In the genomic region with DNA sequence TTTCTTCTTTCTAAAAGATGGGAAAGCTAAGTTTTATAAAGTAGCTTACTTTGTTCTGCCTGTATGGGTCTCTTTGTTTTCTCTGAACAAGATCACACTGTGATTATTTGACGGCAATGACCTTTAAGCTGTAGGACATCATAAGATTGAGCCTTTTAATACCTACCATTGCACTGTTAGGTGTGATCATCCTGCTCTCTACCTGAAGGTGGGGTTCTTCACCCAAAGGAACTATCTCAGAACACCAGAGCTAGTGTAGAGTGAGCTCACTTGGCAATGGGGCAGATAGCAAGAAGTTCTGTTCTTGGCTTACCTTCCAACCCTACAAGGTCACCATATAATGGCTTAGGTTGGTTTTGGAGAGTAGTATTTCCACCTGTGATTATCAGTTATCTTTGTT, we compare ENCODE assay signal across 30 cellular contexts.
DNase-seq lines count a peak whose midpoint lies in the region; ATAC-seq and TF ChIP-seq lines count a peak whose summit lies in the region.
"Had no signal": no experiment of that assay in that cellular context is flagged by ENCODE, and none has a peak within 500 bp of the region (broad histone marks: within the 10 kb centered on the region; RNA-seq: fewer than 3 reads in every experiment).

No MANE protein-coding gene starts in this region.

- H3K4me3 ChIP-seq in OCI-LY1 (ENCODE audit: low read depth, low read length, poor library complexity, severe bottlenecking) (no peak overlapping the region), epithelial cell of esophagus (ENCODE audit: low read length) (no peak overlapping the region), mesendoderm (ENCODE audit: low read length) (no peak overlapping the region)
- H3K4me3 ChIP-seq: gastroesophageal sphincter, hepatocyte, K562, psoas muscle, testis had no signal

- no peak overlapping the region for H2BK5ac ChIP-seq in mesendoderm (ENCODE audit: low read length)

- H3K9ac ChIP-seq in OCI-LY1 (ENCODE audit: low read length) (no peak overlapping the region), mesendoderm (ENCODE audit: low read length) (no peak overlapping the region)

- peak; percentile 72 for TF ChIP-seq CTCF in OCI-LY1 (IDR thresholded peaks at IDR 0.05; ENCODE audit: low read length)
- peak; percentile 45 for TF ChIP-seq CTCF in epithelial cell of esophagus (IDR thresholded peaks at IDR 0.05; ENCODE audit: insufficient read depth, low read depth, low read length, missing control alignments)

- H4K8ac ChIP-seq in mesendoderm (ENCODE audit: low read depth, low read length), result no peak overlapping the region

- no peaks in the 10 kb centered on the region for H3K79me1 ChIP-seq in mesendoderm (ENCODE audit: low read length)

- H3K4me2 ChIP-seq in OCI-LY1 (ENCODE audit: low read length), result no peak overlapping the region
- H3K4me2 ChIP-seq in mesendoderm (ENCODE audit: low read length), result no peak overlapping the region
- H3K4me2 ChIP-seq: hepatocyte had no signal

- ATAC-seq in GM19035 (IDR thresholded peaks at IDR 0.05; ENCODE audit: unreplicated experiment), result no peak
- ATAC-seq: gastroesophageal sphincter, K562, left ventricle myocardium superior, natural killer cell, psoas muscle, Right ventricle myocardium inferior had no signal

- H3K23ac ChIP-seq in mesendoderm (ENCODE audit: low read length), result no peak overlapping the region

- H2BK15ac ChIP-seq in mesendoderm (replicated peaks; ENCODE audit: low read depth), result no peak overlapping the region

- H3K4ac ChIP-seq in mesendoderm (ENCODE audit: low read depth, low read length), result no peak overlapping the region

- H3K4me1 ChIP-seq in OCI-LY1 (ENCODE audit: insufficient read depth, low read length, severe bottlenecking) (peaks cover 78% of the 10 kb centered on the region), mesendoderm (ENCODE audit: control insufficient read depth, low read depth, low read length) (no peaks in the 10 kb centered on the region)
- H3K4me1 ChIP-seq: gastroesophageal sphincter, psoas muscle, testis had no signal

- peaks cover 6% of the 10 kb centered on the region; the same call in 1 of the 2 replicates for H3F3A ChIP-seq in OCI-LY1 (ENCODE audit: insufficient read depth, low read length)

- peak overlapping the region; percentile 98 for H3K27ac ChIP-seq in OCI-LY1 (ENCODE audit: low read depth, low read length, poor library complexity, severe bottlenecking)
- no peak overlapping the region for H3K27ac ChIP-seq in mesendoderm (ENCODE audit: low read depth, low read length)
- H3K27ac ChIP-seq: gastroesophageal sphincter, hepatocyte, psoas muscle, testis had no signal

- H4K5ac ChIP-seq in mesendoderm (ENCODE audit: low read length), result no peak overlapping the region

- H3K18ac ChIP-seq in mesendoderm (ENCODE audit: low read length), result no peak overlapping the region

- no peak overlapping the region for H3K56ac ChIP-seq in mesendoderm (ENCODE audit: low read length)

- no peak overlapping the region for H2BK120ac ChIP-seq in mesendoderm (ENCODE audit: low read depth, low read length)

- no peaks in the 10 kb centered on the region for H3K9me2 ChIP-seq in OCI-LY1 (ENCODE audit: low read depth, low read length)

- H3K79me2 ChIP-seq in OCI-LY1 (ENCODE audit: insufficient read depth, low read length) (no peaks in the 10 kb centered on the region), mesendoderm (ENCODE audit: control insufficient read depth, insufficient read depth, low read length) (no peaks in the 10 kb centered on the region)
- H3K79me2 ChIP-seq: hepatocyte had no signal

- no CpG with 5 or more reads among the region's 1 CpG for WGBS in mesendoderm (ENCODE audit: extremely low coverage, insufficient coverage, low lambda C conversion rate)

- H2AK5ac ChIP-seq in mesendoderm (ENCODE audit: low read length), result no peak overlapping the region

- H3K36me3 ChIP-seq in OCI-LY1 (ENCODE audit: insufficient read depth, low read length), result peaks cover 6% of the 10 kb centered on the region; the same call in 1 of the 2 replicates
- no peaks in the 10 kb centered on the region for H3K36me3 ChIP-seq in mesendoderm (ENCODE audit: control insufficient read depth, insufficient read depth, low read length)
- H3K36me3 ChIP-seq: gastroesophageal sphincter had no signal

- H3K9me3 ChIP-seq in OCI-LY1 (ENCODE audit: low read length), result no peaks in the 10 kb centered on the region; the same call in 1 of the 2 replicates
- H3K9me3 ChIP-seq: gastroesophageal sphincter, psoas muscle, testis had no signal

- no peak overlapping the region for H2AFZ ChIP-seq in OCI-LY1 (ENCODE audit: low read length)
- H2AFZ ChIP-seq: hepatocyte had no signal

- DNase-seq in NCI-H146 (lab: John Stamatoyannopoulos, UW) (peak; percentile 1), NCI-H146 treated with DMSO at 0.1 percent for 48 hours (lab: John Stamatoyannopoulos, UW; ENCODE audit: unreplicated experiment) (no peak), epithelial cell of esophagus (ENCODE audit: low read depth) (peak; percentile 38), mesendoderm (peak; percentile 54), NCI-H82 (lab: John Stamatoyannopoulos, UW) (no peak)
- DNase-seq in effector CD8-positive, alpha-beta T cell (lab: John Stamatoyannopoulos, UW), result no peak
- DNase-seq: 8988T; activated CD4-positive, alpha-beta T cell treated with anti-CD3 and anti-CD28 coated beads for 4 hours; activated CD8-positive, alpha-beta memory T cell treated with anti-CD3 and anti-CD28 coated beads for 24 hours; activated effector memory CD4-positive, alpha-beta T cell treated with anti-CD3 and anti-CD28 coated beads, Interleukin-2, amount 50 U/mL, for 16 hours; activated naive CD8-positive, alpha-beta T cell treated with anti-CD3 and anti-CD28 coated beads for 36 hours; activated T-cell treated with anti-CD3 and anti-CD28 coated beads, Interleukin-2, amount 50 U/mL, for 1 hour; aorta; CD4-positive, CD25-positive, alpha-beta regulatory T cell; immature natural killer cell; left ventricle myocardium superior; natural killer cell; NCI-H1694 treated with DMSO at 0.1 percent for 48 hours; occipital lobe; psoas muscle; stimulated activated CD4-positive, alpha-beta T cell treated with anti-CD3 and anti-CD28 coated beads, Interleukin-4, amount 100 ng/mL, for 4 hours; stimulated activated naive CD4-positive, alpha-beta T cell; T-helper 2 cell; testis had no signal

- no peaks in the 10 kb centered on the region for H4K20me1 ChIP-seq in OCI-LY1 (ENCODE audit: insufficient read depth, low read length)

- H3K27me3 ChIP-seq in OCI-LY1 (ENCODE audit: insufficient read depth, low read length) (no peaks in the 10 kb centered on the region), mesendoderm (ENCODE audit: insufficient read depth, low read length, poor library complexity) (no peaks in the 10 kb centered on the region)
- H3K27me3 ChIP-seq: gastroesophageal sphincter, hepatocyte, testis had no signal

Comparison
In these comparisons a context has a peak if more than half of its experiments do, and no peak if none do; other contexts are left out.
1. DNase-seq: peak in NCI-H146 (single experiment), epithelial cell of esophagus (single experiment) and mesendoderm (single experiment); none in NCI-H146 treated with DMSO at 0.1 percent for 48 hours (single experiment), NCI-H82 (single experiment) and effector CD8-positive, alpha-beta T cell (single experiment).